8 cellular contexts compared by ENCODE assay signal in the genomic region with DNA sequence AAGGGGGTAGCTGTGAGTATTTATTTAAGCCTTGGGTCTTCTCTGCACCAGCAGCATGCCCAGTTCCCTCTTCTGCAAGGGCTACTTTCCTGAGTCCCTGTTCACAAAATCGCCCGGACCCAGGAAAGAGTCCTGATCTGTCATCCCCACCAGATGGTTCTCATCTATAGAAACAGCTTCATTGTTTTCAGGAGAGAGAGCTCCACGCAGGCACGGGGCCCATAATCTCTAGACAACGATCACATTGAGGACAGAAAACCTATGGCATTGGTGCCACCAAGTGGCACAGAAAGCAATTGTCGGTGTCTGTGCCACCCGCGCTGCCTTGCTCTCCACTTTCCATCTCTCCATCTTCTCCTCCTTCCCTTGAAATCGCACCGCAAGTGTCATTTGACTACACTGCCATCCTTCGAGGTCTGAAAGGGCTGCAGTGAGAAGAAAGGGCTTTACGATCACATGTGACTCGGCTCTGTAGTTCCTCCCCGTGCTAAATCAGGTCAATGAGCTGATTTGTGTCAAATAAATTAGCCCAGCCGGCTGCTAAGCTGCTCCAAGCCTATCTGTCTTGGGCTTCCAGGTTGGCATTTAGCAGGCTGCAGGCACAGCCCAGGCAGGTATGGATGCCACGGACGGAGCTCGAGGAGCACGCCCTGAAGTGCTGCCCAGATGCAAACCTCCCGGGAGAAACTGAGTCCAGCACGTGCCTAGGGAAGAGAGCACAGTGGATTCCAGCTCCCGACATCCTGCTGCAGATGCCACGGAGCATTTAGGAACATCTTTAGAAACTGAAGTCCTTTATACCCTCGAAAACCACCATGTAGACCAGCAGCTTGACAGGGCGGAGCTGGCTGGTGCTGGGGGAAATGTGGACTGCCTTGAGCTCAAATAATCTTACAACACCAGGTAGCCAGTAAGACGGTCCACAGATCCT. TPM values are rescaled to one million over a fixed set of nuclear protein-coding genes. Genes with fewer than 3 reads are reported as not detected.
DNase-seq lines count a peak whose midpoint lies in the region; ATAC-seq and TF ChIP-seq lines count a peak whose summit lies in the region.

No MANE protein-coding gene starts in this region.

- WGBS in aorta, 2 donors, result 15% methylated on average over 26 of the region's 26 CpGs

- DNase-seq in EL, result peak; percentile 65
- DNase-seq in LoVo (ENCODE audit: low spot score), result peak; percentile 73
- DNase-seq in Peyer's patch, result peak; percentile 37 to 76 (median 61)
- peak; percentile 27 for DNase-seq in activated effector memory CD4-positive, alpha-beta T cell treated with Interleukin-2 at 50 U/mL for 16 hours
- peak; percentile 44 for DNase-seq in fibroblast of the conjunctiva (ENCODE audit: low read depth)
- no peak for DNase-seq in osteocyte (ENCODE audit: extremely low spot score, unreplicated experiment)
- peak in 1 of 2 donors; percentile 67 for DNase-seq in aorta
- DNase-seq in HuH-7.5 (ENCODE audit: low spot score), result no peak

- peaks cover 12% of the 10 kb centered on the region for H3K27me3 Mint-ChIP-seq in osteocyte (ENCODE audit: unreplicated experiment)

- H3K9me3 Mint-ChIP-seq in osteocyte (ENCODE audit: unreplicated experiment), result no peaks in the 10 kb centered on the region

- intact Hi-C loops in aorta (cut with DNase I), result loop anchor here (5.0 to 10.0 kb wide), 3 partner anchors 173 to 714 kb away; a partner anchor contains a TSS

- peaks cover 0 to 11% (median 6%) of the 10 kb centered on the region in 4 donors for H3K4me1 ChIP-seq in Peyer's patch
- H3K4me1 ChIP-seq in aorta (ENCODE audit: control insufficient read depth in 1 of 2, insufficient read depth in 2 of 2, low read length in 2 of 2), result no peaks in the 10 kb centered on the region

- H3K27ac ChIP-seq in Peyer's patch, result no peak overlapping the region
- H3K27ac ChIP-seq in aorta (ENCODE audit: low read depth in 1 of 2, low read length in 2 of 2), result no peak overlapping the region

- no peak overlapping the region for H3K4me3 Mint-ChIP-seq in osteocyte (ENCODE audit: unreplicated experiment)

- H3K4me3 ChIP-seq in Peyer's patch, result no peak overlapping the region
- H3K4me3 ChIP-seq in aorta (ENCODE audit: low read length in 2 of 2), result no peak overlapping the region

- ATAC-seq in aorta (ENCODE audit: low FRiP score), result peak; percentile 81

- H3K27me3 ChIP-seq in Peyer's patch (no peaks in the 10 kb centered on the region), aorta (ENCODE audit: control insufficient read depth in 1 of 2, insufficient read depth in 2 of 2, low read length in 1 of 2) (no peaks in the 10 kb centered on the region)

- no peaks in the 10 kb centered on the region for H3K36me3 ChIP-seq in Peyer's patch
- H3K36me3 ChIP-seq in aorta (ENCODE audit: control insufficient read depth in 1 of 2, insufficient read depth in 2 of 2, low read length in 1 of 2), result no peaks in the 10 kb centered on the region

- H3K4me1 Mint-ChIP-seq in osteocyte (ENCODE audit: unreplicated experiment), result peaks cover 31% of the 10 kb centered on the region

- TF ChIP-seq POLR2A in Peyer's patch (IDR thresholded peaks at IDR 0.05), result no peak

- H3K9me3 ChIP-seq in Peyer's patch (no peaks in the 10 kb centered on the region), aorta (ENCODE audit: control insufficient read depth, low read length) (no peaks in the 10 kb centered on the region)

- TF ChIP-seq CTCF in Peyer's patch (IDR thresholded peaks at IDR 0.05) (peak; percentile 14 to 75 (median 65)), osteocyte (IDR thresholded peaks at IDR 0.05) (peak; percentile 83)

- H3K27ac Mint-ChIP-seq in osteocyte (ENCODE audit: unreplicated experiment), result no peak overlapping the region

- H3K36me3 Mint-ChIP-seq in osteocyte (ENCODE audit: unreplicated experiment), result peaks cover 8% of the 10 kb centered on the region

RNA-seq across cellular contexts. Expression of a gene that starts 28.8 kb away (rescaled TPM):
- total RNA-seq in Peyer's patch (10 to 100 TPM; 21.5 to 36.3 (median 30.3) TPM), osteocyte (36.9 and 37.7 TPM in 2 replicates), aorta (10 to 100 TPM; 16.5 to 18.9 TPM)
- 10 to 100 TPM; 12.7 to 13.9 TPM for polyA plus RNA-seq in aorta

RNA-seq across cellular contexts. Expression of a gene that starts 29.0 kb away (rescaled TPM):
- total RNA-seq in Peyer's patch (1 to 10 TPM in 3 of 4 donors, under 1 TPM in 1; 0.38 to 3.9 (median 3.1) TPM), osteocyte (8.2 and 9.6 TPM in 2 replicates), aorta (1 to 10 TPM; 3.0 to 3.1 TPM)
- 1 to 10 TPM; 1.6 to 1.8 TPM for polyA plus RNA-seq in aorta

Comparison
In these comparisons a context has a peak if more than half of its experiments do, and no peak if none do; other contexts are left out.
1. DNase-seq: peak in EL (single experiment), LoVo (single experiment), Peyer's patch (3 of 3), activated effector memory CD4-positive, alpha-beta T cell treated with Interleukin-2 at 50 U/mL for 16 hours (single experiment) and fibroblast of the conjunctiva (single experiment); none in osteocyte (single experiment) and HuH-7.5 (single experiment).